ENCODE assay signal across 9 cellular contexts in genomic region chr21:44815852-44816628, GRCh38. TPM values are rescaled to one million over a fixed set of nuclear protein-coding genes. Genes with fewer than 3 reads are reported as not detected.
A peak's percentile ranks its signal among the peaks of the same experiment; 100 is the strongest.
DNase-seq lines count a peak whose midpoint lies in the region; ATAC-seq lines count a peak whose summit lies in the region.
"Had no signal": no experiment of that assay in that cellular context is flagged by ENCODE, and none has a peak within 500 bp of the region (broad histone marks: within the 10 kb centered on the region; RNA-seq: fewer than 3 reads in every experiment).

No MANE protein-coding gene starts in this region.

- POLR2A ChIA-PET in activated CD4-positive, alpha-beta memory T cell treated with anti-CD3 and anti-CD28 coated beads, Interleukin-2, amount 10 ng/mL, durations not matched to agents 7 days and 5 days (lab: Charles Lee) = interaction anchor here (0.9 to 3.6 kb wide), 3 partner anchors 12 to 59 kb away, joined by 3 to 16 read pairs (median 6); partner anchors contain the start of gene PTTG1IP

- no peak overlapping the region for H3K27ac Mint-ChIP-seq in activated CD4-positive, alpha-beta memory T cell treated with anti-CD3 and anti-CD28 coated beads, Interleukin-2, amount 10 ng/mL, durations not matched to agents 7 days and 5 days

- peaks cover 5% of the 10 kb centered on the region for H3K27me3 Mint-ChIP-seq in activated CD4-positive, alpha-beta memory T cell treated with anti-CD3 and anti-CD28 coated beads, Interleukin-2, amount 10 ng/mL, durations not matched to agents 7 days and 5 days

- peaks cover 18% of the 10 kb centered on the region for H3K36me3 Mint-ChIP-seq in activated CD4-positive, alpha-beta memory T cell treated with anti-CD3 and anti-CD28 coated beads, Interleukin-2, amount 10 ng/mL, durations not matched to agents 7 days and 5 days (ENCODE audit: low read depth)

- peaks cover 27% of the 10 kb centered on the region for H3K4me1 Mint-ChIP-seq in activated CD4-positive, alpha-beta memory T cell treated with anti-CD3 and anti-CD28 coated beads, Interleukin-2, amount 10 ng/mL, durations not matched to agents 7 days and 5 days

- ATAC-seq in left ventricle myocardium superior (no peak), left lobe of liver (peak; percentile 31), GM19035 (IDR thresholded peaks at IDR 0.05; ENCODE audit: unreplicated experiment) (no peak), GM18870 (IDR thresholded peaks at IDR 0.05; ENCODE audit: unreplicated experiment) (no peak)

- intact Hi-C loops in left ventricle myocardium superior (cut with micrococcal nuclease) = no loop called here
- intact Hi-C loops in cardiac septum (cut with DNase I) = loop anchor here (10.0 kb wide), 1 partner anchor 119 kb away; no protein-coding TSS in a partner anchor

- peak; percentile 52 for DNase-seq in left ventricle myocardium superior
- DNase-seq in cardiac septum (ENCODE audit: low spot score) = no peak
- DNase-seq in activated CD4-positive, alpha-beta memory T cell treated with anti-CD3 and anti-CD28 coated beads, Interleukin-2, amount 10 ng/mL, durations not matched to agents 7 days and 5 days = no peak
- DNase-seq in left lobe of liver (ENCODE audit: low spot score) = no peak
- no peak for DNase-seq in NCI-H2107 (lab: John Stamatoyannopoulos, UW)
- DNase-seq in NCI-H2107 treated with DMSO at 0.1 percent for 48 hours (lab: John Stamatoyannopoulos, UW; ENCODE audit: unreplicated experiment) = no peak
- DNase-seq: erythroblast had no signal

- CTCF ChIA-PET in activated CD4-positive, alpha-beta memory T cell treated with anti-CD3 and anti-CD28 coated beads, Interleukin-2, amount 10 ng/mL, durations not matched to agents 7 days and 5 days (lab: Charles Lee) = interaction anchor here (1.3 to 2.9 kb wide), 4 partner anchors 15 to 60 kb away, joined by 3 to 8 read pairs (median 6); partner anchors contain the start of genes PTTG1IP and UBE2G2

- H3K4me3 Mint-ChIP-seq in activated CD4-positive, alpha-beta memory T cell treated with anti-CD3 and anti-CD28 coated beads, Interleukin-2, amount 10 ng/mL, durations not matched to agents 7 days and 5 days = peak overlapping the region; percentile 68

- no peaks in the 10 kb centered on the region for H3K9me3 Mint-ChIP-seq in activated CD4-positive, alpha-beta memory T cell treated with anti-CD3 and anti-CD28 coated beads, Interleukin-2, amount 10 ng/mL, durations not matched to agents 7 days and 5 days

RNA-seq across cellular contexts. Expression of gene SUMO3, which starts 1.8 kb away (rescaled TPM):
- total RNA-seq in left ventricle myocardium superior = 72.2 TPM
- 66.0 TPM for total RNA-seq in cardiac septum
- 10 to 100 TPM; 86.5 to 89.0 TPM for total RNA-seq in activated CD4-positive, alpha-beta memory T cell treated with anti-CD3 and anti-CD28 coated beads, Interleukin-2, amount 10 ng/mL, durations not matched to agents 7 days and 5 days
- 32.2 TPM for total RNA-seq in left lobe of liver

RNA-seq across cellular contexts. Expression of gene UBE2G2, which starts 14.4 kb away (rescaled TPM):
- total RNA-seq in left ventricle myocardium superior (70.0 TPM), cardiac septum (69.7 TPM), left lobe of liver (43.4 TPM)
- total RNA-seq in activated CD4-positive, alpha-beta memory T cell treated with anti-CD3 and anti-CD28 coated beads, Interleukin-2, amount 10 ng/mL, durations not matched to agents 7 days and 5 days = 10 to 100 TPM; 70.7 to 74.0 TPM

RNA-seq across cellular contexts. Expression of gene PTTG1IP, which starts 57.5 kb away (rescaled TPM):
- 143 TPM for total RNA-seq in left ventricle myocardium superior
- 194 TPM for total RNA-seq in cardiac septum
- 10 to 100 TPM; 80.3 to 82.6 TPM for total RNA-seq in activated CD4-positive, alpha-beta memory T cell treated with anti-CD3 and anti-CD28 coated beads, Interleukin-2, amount 10 ng/mL, durations not matched to agents 7 days and 5 days
- 73.9 TPM for total RNA-seq in left lobe of liver
